ENCODE assay signal across 15 cellular contexts in the genomic region with DNA sequence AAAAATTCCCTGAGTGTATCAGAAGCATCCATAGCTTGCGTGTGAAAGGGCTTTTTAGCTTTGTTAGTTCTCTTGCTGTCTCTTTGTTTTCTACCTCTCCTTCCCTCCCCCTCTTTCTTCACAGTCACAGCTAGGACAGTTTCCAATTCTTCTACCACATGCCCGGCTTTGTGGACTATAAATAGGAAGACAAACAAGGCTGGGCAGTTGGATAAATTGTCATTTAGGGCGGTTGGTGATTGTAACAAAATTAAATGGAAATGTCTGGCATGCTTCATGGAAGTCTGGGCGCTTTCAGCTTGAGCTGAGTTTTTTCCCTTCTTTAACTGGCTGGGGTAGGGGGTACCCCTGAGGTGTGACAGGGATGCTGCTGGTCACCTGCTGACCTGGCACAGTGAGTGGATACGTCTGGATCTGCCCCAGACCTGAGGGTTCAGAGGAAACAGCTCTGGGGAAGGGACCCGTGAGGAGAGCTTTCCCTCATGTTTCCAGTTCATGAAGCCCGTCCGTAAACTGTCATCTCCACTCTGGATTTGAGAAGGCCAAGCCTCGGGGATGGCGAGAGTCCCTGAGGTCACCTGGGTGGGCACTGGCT. TPM values are rescaled to one million over a fixed set of nuclear protein-coding genes. Genes with fewer than 3 reads are reported as not detected.
DNase-seq lines count a peak whose midpoint lies in the region; ATAC-seq and TF ChIP-seq lines count a peak whose summit lies in the region.
"Had no signal": no experiment of that assay in that cellular context is flagged by ENCODE, and none has a peak within 500 bp of the region (broad histone marks: within the 10 kb centered on the region; RNA-seq: fewer than 3 reads in every experiment).

No MANE protein-coding gene starts in this region.

- H3K36me3 Mint-ChIP-seq in stimulated activated memory B cell treated with anti-CD40 and anti-IgM and Interleukin-4, amounts not matched to agents 10 μg/mL and 1 μg/mL and 100 μg/mL, for 72 hours: no peaks in the 10 kb centered on the region
- H3K36me3 Mint-ChIP-seq: activated naive CD4-positive, alpha-beta T cell treated with anti-CD3 and anti-CD28 coated beads, Interleukin-2, amount 50 U/mL, for 72 hours; WTC11 had no signal

- intact Hi-C loops in tibial artery (cut with DNase I; ENCODE audit: low total_unique reads): loop anchor here (2.0 kb wide), 1 partner anchor 55 kb away; no protein-coding TSS in a partner anchor

- no peak for TF ChIP-seq CTCF in tibial artery (IDR thresholded peaks at IDR 0.05)
- TF ChIP-seq CTCF in Peyer's patch (IDR thresholded peaks at IDR 0.05): no peak

- H3K4me3 Mint-ChIP-seq in stimulated activated memory B cell treated with anti-CD40 and anti-IgM and Interleukin-4, amounts not matched to agents 10 μg/mL and 1 μg/mL and 100 μg/mL, for 72 hours: no peak overlapping the region
- H3K4me3 Mint-ChIP-seq: WTC11 had no signal

- H3K27ac ChIP-seq in cingulate gyrus (ENCODE audit: low read depth, low read length) (peak overlapping the region; percentile 90), tibial artery (peak overlapping the region; percentile 71 to 78), Peyer's patch (no peak overlapping the region)
- H3K27ac ChIP-seq: esophagus muscularis mucosa had no signal

- H3K4me3 ChIP-seq in tibial artery (peak overlapping the region in 1 of 2 donors; percentile 9), Peyer's patch (no peak overlapping the region)
- H3K4me3 ChIP-seq: esophagus muscularis mucosa had no signal

- peak in 2 of 3 experiments; percentile 9 to 10 for DNase-seq in NCI-H1417 (lab: John Stamatoyannopoulos, UW)
- DNase-seq in NCI-H1417 treated with DMSO at 0.1 percent for 48 hours (lab: John Stamatoyannopoulos, UW): no peak
- peak; percentile 68 for DNase-seq in middle frontal gyrus (ENCODE audit: extremely low spot score, low spot score)
- no peak for DNase-seq in tibial artery
- no peak for DNase-seq in Peyer's patch
- DNase-seq: activated CD8-positive, alpha-beta memory T cell treated with anti-CD3 and anti-CD28 coated beads, Interleukin-2, amount 50 U/mL, for 48 hours; cortex of kidney; NCI-H2107; NK-92 treated with Interleukin-12 subunit alpha and Interleukin-12 subunit beta, amount 100 ng/mL, for 24 hours had no signal

- H3K27me3 Mint-ChIP-seq in stimulated activated memory B cell treated with anti-CD40 and anti-IgM and Interleukin-4, amounts not matched to agents 10 μg/mL and 1 μg/mL and 100 μg/mL, for 72 hours: peaks cover 26% of the 10 kb centered on the region

- H3K4me1 ChIP-seq in tibial artery (peaks cover 0 to 58% (median 30%) of the 10 kb centered on the region in 4 donors), Peyer's patch (no peaks in the 10 kb centered on the region)

- H3K9me3 ChIP-seq in tibial artery: no peaks in the 10 kb centered on the region
- no peaks in the 10 kb centered on the region for H3K9me3 ChIP-seq in Peyer's patch
- H3K9me3 ChIP-seq: esophagus muscularis mucosa had no signal

- H3K36me3 ChIP-seq in tibial artery: peaks cover 42 to 73% (median 49%) of the 10 kb centered on the region in 3 donors
- H3K36me3 ChIP-seq in Peyer's patch: no peaks in the 10 kb centered on the region

- no peak overlapping the region for H3K27ac Mint-ChIP-seq in stimulated activated memory B cell treated with anti-CD40 and anti-IgM and Interleukin-4, amounts not matched to agents 10 μg/mL and 1 μg/mL and 100 μg/mL, for 72 hours
- H3K27ac Mint-ChIP-seq: activated naive CD4-positive, alpha-beta T cell treated with anti-CD3 and anti-CD28 coated beads, Interleukin-2, amount 50 U/mL, for 72 hours; WTC11 had no signal

- H3K9me3 Mint-ChIP-seq in stimulated activated memory B cell treated with anti-CD40 and anti-IgM and Interleukin-4, amounts not matched to agents 10 μg/mL and 1 μg/mL and 100 μg/mL, for 72 hours: no peaks in the 10 kb centered on the region
- H3K9me3 Mint-ChIP-seq: activated naive CD4-positive, alpha-beta T cell treated with anti-CD3 and anti-CD28 coated beads, Interleukin-2, amount 50 U/mL, for 72 hours; WTC11 had no signal

- no peak for ATAC-seq in SK-N-SH treated with all-trans-retinoic acid at 6 μM for 48 hours
- no peak for ATAC-seq in stimulated activated memory B cell treated with anti-CD40 and anti-IgM and Interleukin-4, amounts not matched to agents 10 μg/mL and 1 μg/mL and 100 μg/mL, for 72 hours
- ATAC-seq: activated naive CD4-positive, alpha-beta T cell treated with anti-CD3 and anti-CD28 coated beads, Interleukin-2, amount 50 U/mL, for 72 hours had no signal

- TF ChIP-seq POLR2A in Peyer's patch (IDR thresholded peaks at IDR 0.05): no peak

- no peaks in the 10 kb centered on the region for H3K4me1 Mint-ChIP-seq in stimulated activated memory B cell treated with anti-CD40 and anti-IgM and Interleukin-4, amounts not matched to agents 10 μg/mL and 1 μg/mL and 100 μg/mL, for 72 hours
- H3K4me1 Mint-ChIP-seq: WTC11 had no signal

- H3K27me3 ChIP-seq in tibial artery (no peaks in the 10 kb centered on the region), Peyer's patch (no peaks in the 10 kb centered on the region)

TF ChIP-seq in SK-N-SH treated with all-trans-retinoic acid at 6 μM for 48 hours, 23 proteins besides CTCF, POLR2A, EP300 and RAD21:
- TF ChIP-seq PPARA (CRISPR knock-in tag; IDR thresholded peaks at IDR 0.05; ENCODE audit: borderline replicate concordance) (no peak), RARB (CRISPR knock-in tag; IDR thresholded peaks at IDR 0.05) (no peak), TOX (CRISPR knock-in tag; IDR thresholded peaks at IDR 0.05; ENCODE audit: borderline replicate concordance) (no peak), ESRRG (CRISPR knock-in tag; IDR thresholded peaks at IDR 0.05) (no peak), CSDC2 (CRISPR knock-in tag; IDR thresholded peaks at IDR 0.05) (no peak)
- TF ChIP-seq, protein P1, sequence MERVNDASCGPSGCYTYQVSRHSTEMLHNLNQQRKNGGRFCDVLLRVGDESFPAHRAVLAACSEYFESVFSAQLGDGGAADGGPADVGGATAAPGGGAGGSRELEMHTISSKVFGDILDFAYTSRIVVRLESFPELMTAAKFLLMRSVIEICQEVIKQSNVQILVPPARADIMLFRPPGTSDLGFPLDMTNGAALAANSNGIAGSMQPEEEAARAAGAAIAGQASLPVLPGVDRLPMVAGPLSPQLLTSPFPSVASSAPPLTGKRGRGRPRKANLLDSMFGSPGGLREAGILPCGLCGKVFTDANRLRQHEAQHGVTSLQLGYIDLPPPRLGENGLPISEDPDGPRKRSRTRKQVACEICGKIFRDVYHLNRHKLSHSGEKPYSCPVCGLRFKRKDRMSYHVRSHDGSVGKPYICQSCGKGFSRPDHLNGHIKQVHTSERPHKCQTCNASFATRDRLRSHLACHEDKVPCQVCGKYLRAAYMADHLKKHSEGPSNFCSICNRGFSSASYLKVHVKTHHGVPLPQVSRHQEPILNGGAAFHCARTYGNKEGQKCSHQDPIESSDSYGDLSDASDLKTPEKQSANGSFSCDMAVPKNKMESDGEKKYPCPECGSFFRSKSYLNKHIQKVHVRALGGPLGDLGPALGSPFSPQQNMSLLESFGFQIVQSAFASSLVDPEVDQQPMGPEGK (CRISPR knock-in tag; IDR thresholded peaks at IDR 0.05; ENCODE audit: borderline replicate concordance): no peak
- TF ChIP-seq, protein P2, sequence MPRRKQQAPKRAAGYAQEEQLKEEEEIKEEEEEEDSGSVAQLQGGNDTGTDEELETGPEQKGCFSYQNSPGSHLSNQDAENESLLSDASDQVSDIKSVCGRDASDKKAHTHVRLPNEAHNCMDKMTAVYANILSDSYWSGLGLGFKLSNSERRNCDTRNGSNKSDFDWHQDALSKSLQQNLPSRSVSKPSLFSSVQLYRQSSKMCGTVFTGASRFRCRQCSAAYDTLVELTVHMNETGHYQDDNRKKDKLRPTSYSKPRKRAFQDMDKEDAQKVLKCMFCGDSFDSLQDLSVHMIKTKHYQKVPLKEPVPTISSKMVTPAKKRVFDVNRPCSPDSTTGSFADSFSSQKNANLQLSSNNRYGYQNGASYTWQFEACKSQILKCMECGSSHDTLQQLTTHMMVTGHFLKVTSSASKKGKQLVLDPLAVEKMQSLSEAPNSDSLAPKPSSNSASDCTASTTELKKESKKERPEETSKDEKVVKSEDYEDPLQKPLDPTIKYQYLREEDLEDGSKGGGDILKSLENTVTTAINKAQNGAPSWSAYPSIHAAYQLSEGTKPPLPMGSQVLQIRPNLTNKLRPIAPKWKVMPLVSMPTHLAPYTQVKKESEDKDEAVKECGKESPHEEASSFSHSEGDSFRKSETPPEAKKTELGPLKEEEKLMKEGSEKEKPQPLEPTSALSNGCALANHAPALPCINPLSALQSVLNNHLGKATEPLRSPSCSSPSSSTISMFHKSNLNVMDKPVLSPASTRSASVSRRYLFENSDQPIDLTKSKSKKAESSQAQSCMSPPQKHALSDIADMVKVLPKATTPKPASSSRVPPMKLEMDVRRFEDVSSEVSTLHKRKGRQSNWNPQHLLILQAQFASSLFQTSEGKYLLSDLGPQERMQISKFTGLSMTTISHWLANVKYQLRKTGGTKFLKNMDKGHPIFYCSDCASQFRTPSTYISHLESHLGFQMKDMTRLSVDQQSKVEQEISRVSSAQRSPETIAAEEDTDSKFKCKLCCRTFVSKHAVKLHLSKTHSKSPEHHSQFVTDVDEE (CRISPR knock-in tag; IDR thresholded peaks at IDR 0.05): no peak
- TF ChIP-seq, protein P3, sequence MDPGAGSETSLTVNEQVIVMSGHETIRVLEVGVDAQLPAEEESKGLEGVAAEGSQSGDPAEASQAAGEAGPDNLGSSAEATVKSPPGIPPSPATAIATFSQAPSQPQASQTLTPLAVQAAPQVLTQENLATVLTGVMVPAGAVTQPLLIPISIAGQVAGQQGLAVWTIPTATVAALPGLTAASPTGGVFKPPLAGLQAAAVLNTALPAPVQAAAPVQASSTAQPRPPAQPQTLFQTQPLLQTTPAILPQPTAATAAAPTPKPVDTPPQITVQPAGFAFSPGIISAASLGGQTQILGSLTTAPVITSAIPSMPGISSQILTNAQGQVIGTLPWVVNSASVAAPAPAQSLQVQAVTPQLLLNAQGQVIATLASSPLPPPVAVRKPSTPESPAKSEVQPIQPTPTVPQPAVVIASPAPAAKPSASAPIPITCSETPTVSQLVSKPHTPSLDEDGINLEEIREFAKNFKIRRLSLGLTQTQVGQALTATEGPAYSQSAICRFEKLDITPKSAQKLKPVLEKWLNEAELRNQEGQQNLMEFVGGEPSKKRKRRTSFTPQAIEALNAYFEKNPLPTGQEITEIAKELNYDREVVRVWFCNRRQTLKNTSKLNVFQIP (CRISPR knock-in tag; IDR thresholded peaks at IDR 0.05; ENCODE audit: borderline replicate concordance, low read depth): no peak

RNA-seq across cellular contexts. Expression of gene GIGYF2, which starts 29.0 kb away (rescaled TPM):
- total RNA-seq in Peyer's patch: 100 to 1,000 TPM in 1 of 4 donors, 10 to 100 TPM in 3; 82.5 to 126 (median 90.1) TPM

RNA-seq across cellular contexts. Expression of gene EFHD1, which starts 34.7 kb away (rescaled TPM):
- total RNA-seq in Peyer's patch: 10 to 100 TPM in 2 of 4 donors, 1 to 10 TPM in 2; 1.9 to 14.9 (median 8.9) TPM

Comparison
In these comparisons a context has a peak if more than half of its experiments do, and no peak if none do; other contexts are left out.
1. DNase-seq: peak in NCI-H1417 (2 of 3) and middle frontal gyrus (single experiment); none in NCI-H1417 treated with DMSO at 0.1 percent for 48 hours (single experiment), tibial artery (0 of 2) and Peyer's patch (0 of 3).
2. H3K27ac ChIP-seq: peak in cingulate gyrus (single experiment) and tibial artery (2 of 2); none in Peyer's patch (0 of 4).